1 cellular context compared by ENCODE assay signal in genomic region chr11:62706841-62707240, GRCh38.
TF ChIP-seq lines count a peak whose summit lies in the region.

No MANE protein-coding gene starts in this region.

TF ChIP-seq in IMR-90, 13 proteins besides CTCF, POLR2A, EP300 and RAD21 (continued from another document):
- TF ChIP-seq USF2 (IDR thresholded peaks at IDR 0.05; ENCODE audit: low read depth, low read length) (no peak), NFE2L2 (IDR thresholded peaks at IDR 0.05; ENCODE audit: low read depth, low read length) (no peak), FOS (IDR thresholded peaks at IDR 0.05; ENCODE audit: low read depth, low read length) (no peak), RCOR1 (IDR thresholded peaks at IDR 0.05; ENCODE audit: insufficient replicate concordance, low read length) (no peak)
